ENCODE assay signal across 10 cellular contexts in genomic region chr9:70409800-70410199, GRCh38. TPM values are rescaled to one million over a fixed set of nuclear protein-coding genes. Genes with fewer than 3 reads are reported as not detected.
DNase-seq lines count a peak whose midpoint lies in the region; ATAC-seq and TF ChIP-seq lines count a peak whose summit lies in the region.
"Had no signal": no experiment of that assay in that cellular context is flagged by ENCODE, and none has a peak within 500 bp of the region (broad histone marks: within the 10 kb centered on the region; RNA-seq: fewer than 3 reads in every experiment).

No MANE protein-coding gene starts in this region.

- peak overlapping the region; percentile 98 for H3K27ac Mint-ChIP-seq in activated T-cell treated with anti-CD3 and anti-CD28 coated beads, Interleukin-2, amount 50 U/mL, for 72 hours
- peak overlapping the region in 3 of 5 experiments; percentile 64 to 86 (median 68) for H3K27ac Mint-ChIP-seq in brain

- H3K9me3 Mint-ChIP-seq in activated T-cell treated with anti-CD3 and anti-CD28 coated beads, Interleukin-2, amount 50 U/mL, for 72 hours: no peaks in the 10 kb centered on the region
- peaks cover 0 to 4% (median 0%) of the 10 kb centered on the region in 5 experiments for H3K9me3 Mint-ChIP-seq in brain

- H3K27ac ChIP-seq in lung (ENCODE audit: low read depth in 1 of 2, low read length in 1 of 2) (peak overlapping the region; percentile 28 to 100), tibial artery (peak overlapping the region; percentile 100)

- H3K36me3 ChIP-seq in lung (ENCODE audit: control insufficient read depth in 2 of 2, insufficient read depth in 2 of 2, low read length in 2 of 2) (no peaks in the 10 kb centered on the region), tibial artery (peaks cover 0 to 19% (median 9%) of the 10 kb centered on the region in 3 donors)

- peaks cover 69% of the 10 kb centered on the region for H3K4me1 Mint-ChIP-seq in activated T-cell treated with anti-CD3 and anti-CD28 coated beads, Interleukin-2, amount 50 U/mL, for 72 hours (ENCODE audit: low read depth)
- peaks cover 60% of the 10 kb centered on the region for H3K4me1 Mint-ChIP-seq in brain

- no peak for DNase-seq in activated T-cell treated with anti-CD3 and anti-CD28 coated beads, Interleukin-2, amount 50 U/mL, for 72 hours
- DNase-seq in activated T-cell treated with anti-CD3 and anti-CD28 coated beads for 4 hours: no peak
- DNase-seq in lung (ENCODE audit: low spot score): no peak
- no peak for DNase-seq in tibial artery
- DNase-seq in NK-92 treated with Interleukin-12 subunit alpha and Interleukin-12 subunit beta, amount 100 ng/mL, for 24 hours (lab: John Stamatoyannopoulos, UW): no peak
- DNase-seq: AML-193, NCI-H1048 had no signal

- H3K36me3 Mint-ChIP-seq in activated T-cell treated with anti-CD3 and anti-CD28 coated beads, Interleukin-2, amount 50 U/mL, for 72 hours (ENCODE audit: insufficient read depth in 2 of 2): peaks cover 3 to 8% of the 10 kb centered on the region in 2 donors
- H3K36me3 Mint-ChIP-seq in brain: no peaks in the 10 kb centered on the region

- WGBS in lung, 2 donors: 29 to 48% methylated on average over 2 of the region's 2 CpGs

- TF ChIP-seq CTCF in brain (conservative IDR thresholded peaks at IDR 0.05): no peak
- TF ChIP-seq CTCF in lung (IDR thresholded peaks at IDR 0.05; ENCODE audit: control extremely low read depth, extremely low read depth): no peak
- TF ChIP-seq CTCF in tibial artery (IDR thresholded peaks at IDR 0.05): no peak

- H3K9me3 ChIP-seq in lung (ENCODE audit: control insufficient read depth in 2 of 2, insufficient read depth in 1 of 2, low read length in 1 of 2) (no peaks in the 10 kb centered on the region), tibial artery (no peaks in the 10 kb centered on the region)

- peak overlapping the region; percentile 90 to 99 for H3K4me3 Mint-ChIP-seq in activated T-cell treated with anti-CD3 and anti-CD28 coated beads, Interleukin-2, amount 50 U/mL, for 72 hours
- H3K4me3 Mint-ChIP-seq in brain: peak overlapping the region in 3 of 5 experiments; percentile 93 to 100 (median 99)

- ATAC-seq in activated T-cell treated with anti-CD3 and anti-CD28 coated beads, Interleukin-2, amount 50 U/mL, for 72 hours (replicated peaks in 1 of 2): no peak
- no peak for ATAC-seq in lung (ENCODE audit: insufficient read depth, low FRiP score)
- ATAC-seq in GM19023 (IDR thresholded peaks at IDR 0.05; ENCODE audit: unreplicated experiment): no peak
- ATAC-seq in HG03571 (IDR thresholded peaks at IDR 0.05; ENCODE audit: unreplicated experiment): no peak

- peaks cover 20 to 27% of the 10 kb centered on the region in 2 donors for H3K4me1 ChIP-seq in lung (ENCODE audit: control insufficient read depth in 2 of 2, insufficient read depth in 2 of 2, low read length in 2 of 2)
- H3K4me1 ChIP-seq in tibial artery: peaks cover 0 to 54% (median 43%) of the 10 kb centered on the region in 4 donors

- no peaks in the 10 kb centered on the region for H3K27me3 Mint-ChIP-seq in activated T-cell treated with anti-CD3 and anti-CD28 coated beads, Interleukin-2, amount 50 U/mL, for 72 hours (ENCODE audit: low read depth)
- H3K27me3 Mint-ChIP-seq in brain: peaks cover 48% of the 10 kb centered on the region

- no peaks in the 10 kb centered on the region for H3K27me3 ChIP-seq in lung (ENCODE audit: control insufficient read depth, insufficient read depth)
- H3K27me3 ChIP-seq in tibial artery: no peaks in the 10 kb centered on the region

- no peak overlapping the region for H3K4me3 ChIP-seq in lung
- H3K4me3 ChIP-seq in tibial artery: peak overlapping the region; percentile 94 to 97

- intact Hi-C loops in tibial artery (cut with DNase I; ENCODE audit: low total_unique reads): loop anchor here (5.0 to 10.0 kb wide), 3 partner anchors 55 to 1953 kb away; no protein-coding TSS in a partner anchor

RNA-seq across cellular contexts. Expression of gene KLF9, which starts 4.7 kb away (rescaled TPM):
- total RNA-seq in activated T-cell treated with anti-CD3 and anti-CD28 coated beads, Interleukin-2, amount 50 U/mL, for 72 hours: 10 to 100 TPM; 27.5 to 35.4 TPM
- 8.4 TPM for polyA plus RNA-seq in brain (ENCODE audit: insufficient read depth, low read depth, low replicate concordance)
- 10 to 100 TPM; 34.8 to 61.5 TPM for total RNA-seq in lung
- polyA plus RNA-seq in lung: 10 to 100 TPM; 16.0 to 49.8 TPM
